ENCODE assay signal across 8 cellular contexts in the genomic region with DNA sequence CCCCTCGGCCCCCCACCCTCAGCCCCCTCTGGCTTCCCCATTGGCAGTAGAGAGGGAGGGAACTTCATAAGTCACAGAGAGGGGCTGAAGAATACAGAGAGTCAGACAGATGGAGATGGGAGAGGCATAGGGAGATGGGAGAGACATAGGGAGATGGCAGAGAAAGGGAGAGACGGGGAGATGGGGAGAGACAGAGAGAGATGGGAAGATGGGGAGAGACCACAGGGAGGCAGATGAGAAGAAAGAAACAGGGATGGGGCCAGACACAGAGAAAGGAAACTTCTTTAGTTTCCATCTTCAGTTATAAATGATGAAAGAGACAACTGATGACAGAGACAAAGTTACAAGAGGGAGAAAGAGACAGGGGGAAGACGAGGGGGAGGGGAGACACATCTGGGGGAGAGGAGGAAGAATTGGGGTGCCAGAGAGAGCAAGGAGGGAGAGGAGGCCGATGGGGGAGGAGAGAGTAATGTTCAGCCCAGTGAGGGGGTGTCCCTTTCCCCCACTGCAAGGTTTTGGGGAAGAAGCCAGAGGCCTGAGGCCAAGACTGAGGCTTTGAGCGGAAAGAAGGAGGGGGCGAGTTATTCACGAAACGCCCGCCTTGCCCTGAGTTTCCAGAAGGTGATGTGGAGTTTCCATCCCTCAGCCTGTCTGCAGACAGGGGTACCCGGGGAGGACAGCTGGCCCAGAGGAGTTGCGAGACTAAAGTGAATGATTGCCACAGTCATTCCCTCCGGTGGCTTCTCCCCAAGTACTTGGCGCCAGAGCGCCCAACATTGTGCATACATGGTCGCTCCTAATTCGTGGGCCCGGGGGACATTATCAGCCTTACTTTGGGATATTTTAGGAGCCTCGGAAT. TPM values are rescaled to one million over a fixed set of nuclear protein-coding genes. Genes with fewer than 3 reads are reported as not detected.
DNase-seq lines count a peak whose midpoint lies in the region; ATAC-seq and TF ChIP-seq lines count a peak whose summit lies in the region.

No MANE protein-coding gene starts in this region.

- peak; percentile 17 for ATAC-seq in GM18861 (IDR thresholded peaks at IDR 0.05; ENCODE audit: unreplicated experiment)
- ATAC-seq in HG03432 (IDR thresholded peaks at IDR 0.05; ENCODE audit: unreplicated experiment): peak; percentile 18
- no peak for ATAC-seq in gastroesophageal sphincter
- no peak for ATAC-seq in body of pancreas
- ATAC-seq in HG03442 (IDR thresholded peaks at IDR 0.05; ENCODE audit: unreplicated experiment): no peak

- H3K36me3 ChIP-seq in gastroesophageal sphincter (peaks cover 0 to 33% of the 10 kb centered on the region in 2 donors), body of pancreas (replicated peaks in 1 of 2; ENCODE audit: insufficient read depth in 1 of 2, low read depth in 2 of 2) (peaks cover 18 to 21% of the 10 kb centered on the region in 2 donors)

- intact Hi-C loops in body of pancreas (cut with DNase I): no loop called here

- TF ChIP-seq POLR2A in gastroesophageal sphincter (IDR thresholded peaks at IDR 0.05) (no peak), body of pancreas (IDR thresholded peaks at IDR 0.05) (no peak)

- peak; percentile 31 to 86 for DNase-seq in activated CD4-positive, alpha-beta T cell treated with anti-CD3 and anti-CD28 coated beads, Interleukin-2, amount 50 U/mL, for 24 hours (ENCODE audit: low read depth in 1 of 2, low spot score in 1 of 2)
- peak; percentile 70 to 87 (median 78) for DNase-seq in stimulated activated CD4-positive, alpha-beta T cell treated with anti-CD3 and anti-CD28 coated beads, TNF-alpha, amount 100 ng/mL, for 24 hours (ENCODE audit: low read depth in 3 of 3)
- DNase-seq in SK-N-DZ (ENCODE audit: low spot score) (no peak), body of pancreas (no peak)

- H3K9me3 ChIP-seq in gastroesophageal sphincter (no peaks in the 10 kb centered on the region), body of pancreas (no peaks in the 10 kb centered on the region)

- no peak for TF ChIP-seq CTCF in gastroesophageal sphincter (IDR thresholded peaks at IDR 0.05)
- no peak for TF ChIP-seq CTCF in body of pancreas (IDR thresholded peaks at IDR 0.05)

- H3K4me1 ChIP-seq in gastroesophageal sphincter (peaks cover 0 to 25% (median 10%) of the 10 kb centered on the region in 3 donors), body of pancreas (peaks cover 21% of the 10 kb centered on the region)

- H3K4me3 ChIP-seq in gastroesophageal sphincter: peak overlapping the region in 1 of 2 donors; percentile 74
- H3K4me3 ChIP-seq in body of pancreas: no peak overlapping the region

- H3K27ac ChIP-seq in gastroesophageal sphincter (peak overlapping the region in 3 of 4 donors; percentile 75 to 86 (median 82)), body of pancreas (peak overlapping the region in 2 of 4 donors; percentile 34 to 52)

- H3K27me3 ChIP-seq in gastroesophageal sphincter (no peaks in the 10 kb centered on the region), body of pancreas (no peaks in the 10 kb centered on the region)

- 27 to 33% methylated on average over 4 to 12 of the region's 18 CpGs for WGBS in gastroesophageal sphincter (ENCODE audit: low coverage in 1 of 2), 2 donors
- WGBS in body of pancreas, 2 donors: 38 to 43% methylated on average over 18 of the region's 18 CpGs

- TF ChIP-seq EP300 in gastroesophageal sphincter (IDR thresholded peaks at IDR 0.05): no peak

RNA-seq across cellular contexts. Expression of a gene that starts 0.7 kb away (rescaled TPM):
- total RNA-seq in gastroesophageal sphincter (10 to 100 TPM; 22.7 to 40.3 (median 31.5) TPM), body of pancreas (10 to 100 TPM; 11.5 to 14.0 TPM)
- 28.8 and 48.3 TPM in 2 replicates for polyA plus RNA-seq in SK-N-DZ (2014; cell fraction: cytosol; rRNA removed)
- polyA plus RNA-seq in SK-N-DZ (2014; cell fraction: nucleus; rRNA removed): 62.7 and 64.6 TPM in 2 replicates

RNA-seq across cellular contexts. Expression of a gene that starts 3.0 kb away (rescaled TPM):
- total RNA-seq in gastroesophageal sphincter: not detected
- 1.4 and 1.7 TPM in 2 replicates for polyA plus RNA-seq in SK-N-DZ (2014; cell fraction: cytosol; rRNA removed)
- 0.69 and 2.2 TPM in 2 replicates for polyA plus RNA-seq in SK-N-DZ (2014; cell fraction: nucleus; rRNA removed)
- not detected for total RNA-seq in body of pancreas

RNA-seq across cellular contexts. Expression of a gene that starts 6.0 kb away (rescaled TPM):
- 10 to 100 TPM in 1 of 4 donors, 1 to 10 TPM in 2, under 1 TPM in 1; 0.96 to 15.7 (median 5.3) TPM for total RNA-seq in gastroesophageal sphincter
- polyA plus RNA-seq in SK-N-DZ (2014; cell fraction: cytosol; rRNA removed): 6.8 and 7.0 TPM in 2 replicates
- polyA plus RNA-seq in SK-N-DZ (2014; cell fraction: nucleus; rRNA removed): 10.6 and 15.3 TPM in 2 replicates
- 1 to 10 TPM; 2.9 to 3.6 TPM for total RNA-seq in body of pancreas

RNA-seq across cellular contexts. Expression of a gene that starts 14.2 kb away (rescaled TPM):
- 100 to 1,000 TPM; 295 to 323 (median 310) TPM for total RNA-seq in gastroesophageal sphincter
- polyA plus RNA-seq in SK-N-DZ (2014; cell fraction: cytosol; rRNA removed): 365 and 372 TPM in 2 replicates
- polyA plus RNA-seq in SK-N-DZ (2014; cell fraction: nucleus; rRNA removed): 512 and 650 TPM in 2 replicates
- total RNA-seq in body of pancreas: 100 to 1,000 TPM; 192 to 209 TPM

RNA-seq across cellular contexts. Expression of a gene that starts 19.4 kb away (rescaled TPM):
- 10 to 100 TPM; 23.4 to 31.6 (median 26.2) TPM for total RNA-seq in gastroesophageal sphincter
- 0.09 and 0.47 TPM in 2 replicates for polyA plus RNA-seq in SK-N-DZ (2014; cell fraction: cytosol; rRNA removed)
- 1.4 and 1.6 TPM in 2 replicates for polyA plus RNA-seq in SK-N-DZ (2014; cell fraction: nucleus; rRNA removed)
- 10 to 100 TPM; 19.1 to 21.0 TPM for total RNA-seq in body of pancreas

Comparison
In these comparisons a context has a peak if more than half of its experiments do, and no peak if none do; other contexts are left out.
1. ATAC-seq: peak in GM18861 (single experiment) and HG03432 (single experiment); none in gastroesophageal sphincter (single experiment), body of pancreas (single experiment) and HG03442 (single experiment).
2. DNase-seq: peak in activated CD4-positive, alpha-beta T cell treated with anti-CD3 and anti-CD28 coated beads, Interleukin-2, amount 50 U/mL, for 24 hours (2 of 2) and stimulated activated CD4-positive, alpha-beta T cell treated with anti-CD3 and anti-CD28 coated beads, TNF-alpha, amount 100 ng/mL, for 24 hours (3 of 3); none in SK-N-DZ (single experiment) and body of pancreas (0 of 4).